Comparison of ENCODE assay signal across 19 cellular contexts in genomic region chr1:5879421-5879820, GRCh38.
A peak's percentile ranks its signal among the peaks of the same experiment; 100 is the strongest.
DNase-seq lines count a peak whose midpoint lies in the region; ATAC-seq and TF ChIP-seq lines count a peak whose summit lies in the region.
"Had no signal": no experiment of that assay in that cellular context is flagged by ENCODE, and none has a peak within 500 bp of the region (broad histone marks: within the 10 kb centered on the region; RNA-seq: fewer than 3 reads in every experiment).

No MANE protein-coding gene starts in this region.

- H3K4me3 Mint-ChIP-seq in glutamatergic neuron (ENCODE audit: unreplicated experiment), result peak overlapping the region; percentile 25
- H3K4me3 Mint-ChIP-seq in neural crest cell, result no peak overlapping the region
- H3K4me3 Mint-ChIP-seq: CD4-positive, alpha-beta T cell; HFFc6 had no signal

- H3K4me1 Mint-ChIP-seq in glutamatergic neuron (ENCODE audit: low read depth, unreplicated experiment), result peaks cover 17% of the 10 kb centered on the region
- H3K4me1 Mint-ChIP-seq in neural crest cell, result peaks cover 14% of the 10 kb centered on the region

- intact Hi-C loops in left ventricle myocardium superior (cut with micrococcal nuclease) (no loop called here), Right ventricle myocardium inferior (cut with DNase I) (no loop called here)

- DNase-seq in left ventricle myocardium superior, result peak; percentile 2
- no peak for DNase-seq in Right ventricle myocardium inferior (ENCODE audit: missing footprints)
- DNase-seq in glutamatergic neuron, result no peak
- no peak for DNase-seq in neural crest cell (ENCODE audit: low read depth, low spot score)
- no peak for DNase-seq in NCI-H2107 treated with DMSO at 0.1 percent for 48 hours (lab: John Stamatoyannopoulos, UW; ENCODE audit: unreplicated experiment)
- no peak for DNase-seq in RPMI8226
- DNase-seq in COLO829 (ENCODE audit: low spot score), result no peak
- DNase-seq: 8988T; BE2C; CD4-positive, alpha-beta T cell; DMS153; DMS79 treated with DMSO at 0.1 percent for 48 hours; GF-D8; GM23248; H7; HFFc6; KG1 had no signal

- H3K27ac Mint-ChIP-seq in glutamatergic neuron (ENCODE audit: unreplicated experiment), result peak overlapping the region; percentile 56
- peak overlapping the region; percentile 81 for H3K27ac Mint-ChIP-seq in neural crest cell (ENCODE audit: unreplicated experiment)
- H3K27ac Mint-ChIP-seq: CD4-positive, alpha-beta T cell; HFFc6 had no signal

- TF ChIP-seq CTCF in glutamatergic neuron (IDR thresholded peaks at IDR 0.05; ENCODE audit: partially characterized antibody, unreplicated experiment) (no peak), neural crest cell (conservative IDR thresholded peaks at IDR 0.05) (no peak)

- H3K9me3 Mint-ChIP-seq in glutamatergic neuron (ENCODE audit: unreplicated experiment), result peaks cover 14% of the 10 kb centered on the region
- no peaks in the 10 kb centered on the region for H3K9me3 Mint-ChIP-seq in neural crest cell
- H3K9me3 Mint-ChIP-seq: CD4-positive, alpha-beta T cell had no signal

- no peak for ATAC-seq in left ventricle myocardium superior
- no peak for ATAC-seq in Right ventricle myocardium inferior
- ATAC-seq in GM18861 (IDR thresholded peaks at IDR 0.05; ENCODE audit: unreplicated experiment), result no peak
- ATAC-seq: HCT116 had no signal

- H3K27me3 Mint-ChIP-seq in glutamatergic neuron (ENCODE audit: unreplicated experiment) (peaks cover 4% of the 10 kb centered on the region), neural crest cell (ENCODE audit: low read depth) (no peaks in the 10 kb centered on the region)
- H3K27me3 Mint-ChIP-seq: CD4-positive, alpha-beta T cell had no signal

- H3K36me3 Mint-ChIP-seq in glutamatergic neuron (ENCODE audit: unreplicated experiment) (peaks cover 20% of the 10 kb centered on the region), neural crest cell (ENCODE audit: low read depth) (peaks cover 14% of the 10 kb centered on the region)
